In genomic region chr6:26363882-26364825, GRCh38 we compare ENCODE assay signal across 7 cellular contexts. TPM values are rescaled to one million over a fixed set of nuclear protein-coding genes. Genes with fewer than 3 reads are reported as not detected.
DNase-seq lines count a peak whose midpoint lies in the region; ATAC-seq and TF ChIP-seq lines count a peak whose summit lies in the region.
"Had no signal": no experiment of that assay in that cellular context is flagged by ENCODE, and none has a peak within 500 bp of the region (broad histone marks: within the 10 kb centered on the region; RNA-seq: fewer than 3 reads in every experiment).

No MANE protein-coding gene starts in this region.

- no peaks in the 10 kb centered on the region for H3K27me3 Mint-ChIP-seq in activated CD4-positive, alpha-beta T cell treated with anti-CD3 and anti-CD28 coated beads, Interleukin-2, amount 10 ng/mL, durations not matched to agents 24 days and 14 days

- H3K27ac ChIP-seq in esophagus muscularis mucosa (replicated peaks in 1 of 4) (peak overlapping the region; percentile 82 to 86 (median 84)), thyroid gland (peak overlapping the region; percentile 83 to 95 (median 87))

- TF ChIP-seq CTCF in esophagus muscularis mucosa (IDR thresholded peaks at IDR 0.05) (no peak), thyroid gland (IDR thresholded peaks at IDR 0.05) (no peak)

- no peak for ATAC-seq in GM19324 (IDR thresholded peaks at IDR 0.05; ENCODE audit: low FRiP score, unreplicated experiment)

- H3K36me3 ChIP-seq in esophagus muscularis mucosa: peaks cover 0 to 2% (median 0%) of the 10 kb centered on the region in 4 donors
- H3K36me3 ChIP-seq in thyroid gland: no peaks in the 10 kb centered on the region
- H3K36me3 ChIP-seq: cardiac muscle cell had no signal

- no peak overlapping the region for H3K4me3 Mint-ChIP-seq in activated CD4-positive, alpha-beta T cell treated with anti-CD3 and anti-CD28 coated beads, Interleukin-2, amount 10 ng/mL, durations not matched to agents 24 days and 14 days

- no peaks in the 10 kb centered on the region for H3K27me3 ChIP-seq in esophagus muscularis mucosa
- no peaks in the 10 kb centered on the region for H3K27me3 ChIP-seq in thyroid gland
- H3K27me3 ChIP-seq: cardiac muscle cell had no signal

- TF ChIP-seq POLR2A in esophagus muscularis mucosa (IDR thresholded peaks at IDR 0.05; ENCODE audit: low read depth) (no peak), thyroid gland (IDR thresholded peaks at IDR 0.05) (no peak)

- 55% methylated on average over 5 of the region's 6 CpGs for WGBS in esophagus muscularis mucosa
- WGBS in thyroid gland, 2 donors: 62 to 70% methylated on average over 6 of the region's 6 CpGs

- H3K9me3 Mint-ChIP-seq in activated CD4-positive, alpha-beta T cell treated with anti-CD3 and anti-CD28 coated beads, Interleukin-2, amount 10 ng/mL, durations not matched to agents 24 days and 14 days: no peaks in the 10 kb centered on the region

- no peaks in the 10 kb centered on the region for H3K9me3 ChIP-seq in esophagus muscularis mucosa
- no peaks in the 10 kb centered on the region for H3K9me3 ChIP-seq in thyroid gland

- intact Hi-C loops in activated CD4-positive, alpha-beta T cell treated with anti-CD3 and anti-CD28 coated beads, Interleukin-2, amount 10 ng/mL, durations not matched to agents 24 days and 14 days (cut with micrococcal nuclease): loop anchor here (2.0 kb wide), 2 partner anchors 39 to 77 kb away; partner anchors contain the start of genes BTN3A1 and BTN3A3
- intact Hi-C loops in esophagus muscularis mucosa (cut with DNase I): no loop called here
- intact Hi-C loops in thyroid gland (cut with DNase I): no loop called here

- peaks cover 15% of the 10 kb centered on the region for H3K36me3 Mint-ChIP-seq in activated CD4-positive, alpha-beta T cell treated with anti-CD3 and anti-CD28 coated beads, Interleukin-2, amount 10 ng/mL, durations not matched to agents 24 days and 14 days (ENCODE audit: low read depth)

- TF ChIP-seq EP300 in esophagus muscularis mucosa (IDR thresholded peaks at IDR 0.05): no peak

- H3K4me1 ChIP-seq in esophagus muscularis mucosa (peaks cover 10 to 20% (median 16%) of the 10 kb centered on the region in 4 donors), thyroid gland (peaks cover 0 to 3% of the 10 kb centered on the region in 2 donors)

- peak overlapping the region; percentile 61 to 77 (median 68) for H3K4me3 ChIP-seq in esophagus muscularis mucosa
- H3K4me3 ChIP-seq in thyroid gland (replicated peaks in 1 of 3): peak overlapping the region in 2 of 3 donors; percentile 45 to 83

- peak; percentile 75 for DNase-seq in activated CD4-positive, alpha-beta T cell treated with anti-CD3 and anti-CD28 coated beads, Interleukin-2, amount 10 ng/mL, durations not matched to agents 24 days and 14 days
- DNase-seq in activated CD4-positive, alpha-beta T cell treated with anti-CD3 and anti-CD28 coated beads, Interleukin-2, amount 50 U/mL, for 1 hour: no peak
- DNase-seq in esophagus muscularis mucosa (ENCODE audit: extremely low spot score) (no peak), thyroid gland (no peak), NCI-H146 (lab: John Stamatoyannopoulos, UW) (no peak)

- no peak overlapping the region for H3K27ac Mint-ChIP-seq in activated CD4-positive, alpha-beta T cell treated with anti-CD3 and anti-CD28 coated beads, Interleukin-2, amount 10 ng/mL, durations not matched to agents 24 days and 14 days

- H3K4me1 Mint-ChIP-seq in activated CD4-positive, alpha-beta T cell treated with anti-CD3 and anti-CD28 coated beads, Interleukin-2, amount 10 ng/mL, durations not matched to agents 24 days and 14 days: peaks cover 41% of the 10 kb centered on the region

RNA-seq across cellular contexts. Expression of gene BTN3A2, which starts 0.8 kb away (rescaled TPM):
- 48.0 and 50.8 TPM in 2 replicates for total RNA-seq in activated CD4-positive, alpha-beta T cell treated with anti-CD3 and anti-CD28 coated beads, Interleukin-2, amount 10 ng/mL, durations not matched to agents 24 days and 14 days
- 10 to 100 TPM in 2 of 4 donors, 1 to 10 TPM in 2; 6.6 to 14.1 (median 11.2) TPM for total RNA-seq in esophagus muscularis mucosa
- 10 to 100 TPM in 3 of 4 donors, 1 to 10 TPM in 1; 9.7 to 25.0 (median 15.0) TPM for total RNA-seq in thyroid gland

RNA-seq across cellular contexts. Expression of gene BTN2A2, which starts 18.8 kb away (rescaled TPM):
- 23.8 and 25.0 TPM in 2 replicates for total RNA-seq in activated CD4-positive, alpha-beta T cell treated with anti-CD3 and anti-CD28 coated beads, Interleukin-2, amount 10 ng/mL, durations not matched to agents 24 days and 14 days
- total RNA-seq in esophagus muscularis mucosa (1 to 10 TPM; 6.1 to 7.7 (median 6.9) TPM), thyroid gland (1 to 10 TPM; 8.1 to 9.3 (median 8.3) TPM)

RNA-seq across cellular contexts. Expression of gene BTN3A1, which starts 37.9 kb away (rescaled TPM):
- 29.6 and 33.2 TPM in 2 replicates for total RNA-seq in activated CD4-positive, alpha-beta T cell treated with anti-CD3 and anti-CD28 coated beads, Interleukin-2, amount 10 ng/mL, durations not matched to agents 24 days and 14 days
- total RNA-seq in esophagus muscularis mucosa (10 to 100 TPM in 1 of 4 donors, 1 to 10 TPM in 3; 5.3 to 12.9 (median 6.9) TPM), thyroid gland (10 to 100 TPM in 2 of 4 donors, 1 to 10 TPM in 2; 8.8 to 18.3 (median 12.9) TPM)
